7 cellular contexts compared by ENCODE assay signal in genomic region chr17:45619983-45620382, GRCh38.
A peak's percentile ranks its signal among the peaks of the same experiment; 100 is the strongest.
DNase-seq lines count a peak whose midpoint lies in the region; ATAC-seq and TF ChIP-seq lines count a peak whose summit lies in the region.
"Not testable (repeated sequence)": the region's sequence is repeated elsewhere in the genome, so short reads cannot be mapped to it uniquely, and the experiment has no call there.

No MANE protein-coding gene starts in this region.

- not testable (repeated sequence) for TF ChIP-seq CTCF in NB4 (IDR thresholded peaks at IDR 0.05; ENCODE audit: low read depth, low read length); lung (IDR thresholded peaks at IDR 0.05; ENCODE audit: control extremely low read depth, extremely low read depth)

- H3K27ac ChIP-seq in lung (ENCODE audit: low read depth in 1 of 2, low read length in 1 of 2): not testable (repeated sequence)

- H3K4me1 ChIP-seq in lung (ENCODE audit: control insufficient read depth in 2 of 2, insufficient read depth in 2 of 2, low read length in 2 of 2): not testable (repeated sequence)

- TF ChIP-seq POLR2A in NB4 (IDR thresholded peaks at IDR 0.05; ENCODE audit: extremely low read depth, insufficient read length): not testable (repeated sequence)

- 1% methylated on average over 9 to 16 of the region's 16 CpGs for WGBS in lung, 2 donors

- ATAC-seq in GM18873 (IDR thresholded peaks at IDR 0.05; ENCODE audit: low FRiP score, unreplicated experiment) (peak; percentile 92), HG02852 (IDR thresholded peaks at IDR 0.05; ENCODE audit: unreplicated experiment) (peak; percentile 98), lung (ENCODE audit: insufficient read depth, low FRiP score) (peak; percentile 100)
- ATAC-seq in effector memory CD8-positive, alpha-beta T cell (replicated peaks): peak; percentile 99

- H3K9me3 Mint-ChIP-seq in effector memory CD8-positive, alpha-beta T cell: not testable (repeated sequence)

- not testable (repeated sequence) for H3K9me3 ChIP-seq in lung (ENCODE audit: control insufficient read depth in 2 of 2, insufficient read depth in 1 of 2, low read length in 1 of 2)

- H3K4me3 ChIP-seq in NB4 (ENCODE audit: low read depth, low read length): peak overlapping the region; percentile 25
- not testable (repeated sequence) for H3K4me3 ChIP-seq in lung

- not testable (repeated sequence) for H3K4me1 Mint-ChIP-seq in effector memory CD8-positive, alpha-beta T cell (ENCODE audit: low read depth in 2 of 2)

- not testable (repeated sequence) for H3K27me3 ChIP-seq in lung (ENCODE audit: control insufficient read depth, insufficient read depth)

- H3K36me3 ChIP-seq in lung (ENCODE audit: control insufficient read depth in 2 of 2, insufficient read depth in 2 of 2, low read length in 2 of 2): not testable (repeated sequence)

- peak; percentile 42 for DNase-seq in NB4 (ENCODE audit: low read depth)
- peak; percentile 87 for DNase-seq in activated CD8-positive, alpha-beta memory T cell treated with anti-CD3 and anti-CD28 coated beads, Interleukin-2, amount 50 U/mL, for 48 hours
- DNase-seq in effector memory CD8-positive, alpha-beta T cell: peak; percentile 68 to 76 (median 70)
- peak; percentile 87 for DNase-seq in lung (ENCODE audit: low spot score)
- DNase-seq in stimulated activated CD4-positive, alpha-beta T cell treated with anti-CD3 and anti-CD28 coated beads, Interleukin-15, amount 100 ng/mL, for 48 hours (ENCODE audit: low read depth in 2 of 2): peak; percentile 65 to 85

- H3K27ac Mint-ChIP-seq in effector memory CD8-positive, alpha-beta T cell: peak overlapping the region; percentile 52 to 55

- peak overlapping the region; percentile 79 to 83 for H3K4me3 Mint-ChIP-seq in effector memory CD8-positive, alpha-beta T cell

- not testable (repeated sequence) for H3K27me3 Mint-ChIP-seq in effector memory CD8-positive, alpha-beta T cell

- H3K36me3 Mint-ChIP-seq in effector memory CD8-positive, alpha-beta T cell (ENCODE audit: insufficient read depth): not testable (repeated sequence)
